8 cellular contexts compared by ENCODE assay signal in genomic region chr20:35664544-35665206, GRCh38. TPM values are rescaled to one million over a fixed set of nuclear protein-coding genes. Genes with fewer than 3 reads are reported as not detected.
DNase-seq lines count a peak whose midpoint lies in the region; ATAC-seq and TF ChIP-seq lines count a peak whose summit lies in the region.

Gene CPNE1, minus strand, starts transcription at chr20:35664900. Its CDS starts 31,977 bp downstream, at chr20:35632923.
Gene RBM12, minus strand, starts transcription at chr20:35664900. Its CDS starts 9,578 bp downstream, at chr20:35655322.

- TF ChIP-seq CTCF in GM12875 (IDR thresholded peaks at IDR 0.05; ENCODE audit: borderline replicate concordance, insufficient read depth, low read depth, low read length) (no peak), heart left ventricle (IDR thresholded peaks at IDR 0.05) (peak in 2 of 12 donors; percentile 2 to 11), transverse colon (IDR thresholded peaks at IDR 0.05) (peak in 2 of 5 experiments; percentile 7 to 10)

- H3K4me3 ChIP-seq in GM12875 (ENCODE audit: low read depth, low read length) (peak within 1 kb of the TSS; percentile 73), heart left ventricle (peak within 1 kb of the TSS; percentile 74 to 95 (median 85)), transverse colon (peak within 1 kb of the TSS; percentile 57 to 87 (median 64))

- H3K27ac ChIP-seq in adipose tissue (ENCODE audit: low read depth, low read length) (peak within 1 kb of the TSS; percentile 91), heart left ventricle (peak within 1 kb of the TSS; percentile 93 to 100 (median 98)), transverse colon (peak within 1 kb of the TSS; percentile 94 to 98 (median 96))

- H3K4me1 ChIP-seq in heart left ventricle: peaks cover 2 to 45% (median 34%) of the 10 kb centered on the region in 12 donors
- peaks cover 15 to 40% (median 38%) of the 10 kb centered on the region in 4 donors for H3K4me1 ChIP-seq in transverse colon

- H3K4me3 Mint-ChIP-seq in T-cell: peak within 1 kb of the TSS; percentile 92 to 95 (median 93)

- H3K9me3 ChIP-seq in heart left ventricle (no peaks in the 10 kb centered on the region), transverse colon (no peaks in the 10 kb centered on the region)

- peaks cover 48 to 50% (median 50%) of the 10 kb centered on the region in 3 donors for H3K4me1 Mint-ChIP-seq in T-cell

- no peak for TF ChIP-seq EP300 in transverse colon (IDR thresholded peaks at IDR 0.05; ENCODE audit: low read depth)

- H3K36me3 ChIP-seq in heart left ventricle: peaks cover 0 to 21% (median 16%) of the 10 kb centered on the region in 9 donors
- peaks cover 0 to 13% (median 3%) of the 10 kb centered on the region in 4 donors for H3K36me3 ChIP-seq in transverse colon

- CTCF ChIA-PET in T-cell (lab: Charles Lee): interaction anchor here in 1 of 2 donors (0.5 to 2.9 kb wide), 3 partner anchors 18 to 49 kb away, joined by 3 to 13 read pairs (median 8); partner anchors contain the start of gene SPAG4

- POLR2A ChIA-PET in T-cell (lab: Charles Lee): interaction anchor here (0.5 to 2.0 kb wide), 8 partner anchors 10 to 253 kb away, joined by 3 to 13 read pairs (median 6); partner anchors contain the start of genes RBM39 (in 2 of the 2) and SPAG4 (in 2 of the 2)

- no peaks in the 10 kb centered on the region for H3K9me3 Mint-ChIP-seq in T-cell

- H3K36me3 Mint-ChIP-seq in T-cell: peaks cover 12% of the 10 kb centered on the region

- H3K27me3 ChIP-seq in heart left ventricle (no peaks in the 10 kb centered on the region), transverse colon (no peaks in the 10 kb centered on the region)

- peak; percentile 85 for ATAC-seq in HG02798 (IDR thresholded peaks at IDR 0.05; ENCODE audit: poor library complexity, unreplicated experiment)
- peak; percentile 81 to 85 (median 83) for ATAC-seq in T-cell (replicated peaks in 1 of 4)
- peak; percentile 88 to 97 (median 96) for ATAC-seq in heart left ventricle

- intact Hi-C loops in heart left ventricle (cut with DNase I): loop anchor here in 9 of 10 donors (1.0 to 10.0 kb wide), 6 partner anchors 47 to 120 kb away; partner anchors contain the start of genes SPAG4 (in 5 of the 9) and ERGIC3 (in 1 of the 9)
- intact Hi-C loops in transverse colon (cut with DNase I; ENCODE audit: low total_unique reads): loop anchor here (2.0 kb wide), 1 partner anchor 48 kb away; no protein-coding TSS in a partner anchor

- 0% methylated on average over 54 to 57 of the region's 57 CpGs for WGBS in adipose tissue, 3 donors
- 0 to 1% (median 1%) methylated on average over 15 to 57 of the region's 57 CpGs for WGBS in heart left ventricle, 4 donors
- 2% methylated on average over 50 of the region's 57 CpGs; no CpG with 5 or more reads in 1 of the 2 donors for WGBS in transverse colon (ENCODE audit: low coverage in 1 of 2), 2 donors

- peak within 1 kb of the TSS; percentile 99 for H3K27ac Mint-ChIP-seq in T-cell

- in situ Hi-C loops in transverse colon (cut with MboI; ENCODE audit: low pct_ligation_motif_present in 1 of 4, low pct_unique_long_range_greater_than_20kb in 1 of 4, low sequenced_read_pairs in 3 of 4): no loop called here

- DNase-seq in NCI-H146 (lab: John Stamatoyannopoulos, UW) (peak; percentile 97), T-cell (peak; percentile 87 to 95 (median 92)), heart left ventricle (peak; percentile 93 to 96 (median 94)), pons (ENCODE audit: low spot score) (peak; percentile 91), transverse colon (peak; percentile 94)

- TF ChIP-seq POLR2A in heart left ventricle (IDR thresholded peaks at IDR 0.05) (peak; percentile 64 to 90), transverse colon (IDR thresholded peaks at IDR 0.05) (peak; percentile 94)

- H3K27me3 Mint-ChIP-seq in T-cell: no peaks in the 10 kb centered on the region

RNA-seq across cellular contexts. Expression of gene CPNE1, which starts in this region (rescaled TPM):
- total RNA-seq in T-cell (100 to 1,000 TPM; 284 to 408 (median 324) TPM), heart left ventricle (10 to 100 TPM; 25.7 to 75.6 (median 56.1) TPM), transverse colon (100 to 1,000 TPM in 3 of 4 donors, 10 to 100 TPM in 1; 67.7 to 225 (median 132) TPM)
- polyA plus RNA-seq in adipose tissue (100 to 1,000 TPM in 2 of 3 donors, 10 to 100 TPM in 1; 79.7 to 146 (median 105) TPM), heart left ventricle (10 to 100 TPM; 37.8 to 55.4 TPM)

RNA-seq across cellular contexts. Expression of gene RBM12, which starts in this region (rescaled TPM):
- 100 to 1,000 TPM in 3 of 5 donors, 10 to 100 TPM in 2; 89.5 to 113 (median 109) TPM for total RNA-seq in T-cell
- polyA plus RNA-seq in adipose tissue: 10 to 100 TPM in 2 of 3 donors, 1 to 10 TPM in 1; 6.4 to 19.5 (median 17.8) TPM
- 10 to 100 TPM; 15.8 to 61.7 (median 44.4) TPM for total RNA-seq in heart left ventricle
- polyA plus RNA-seq in heart left ventricle: 10 to 100 TPM in 1 of 2 donors, 1 to 10 TPM in 1; 7.4 to 26.4 TPM
- total RNA-seq in transverse colon: 10 to 100 TPM; 24.7 to 33.8 (median 29.3) TPM

Comparison
In these comparisons a context has a peak if more than half of its experiments do, and no peak if none do; other contexts are left out.
1. Peak in every context shown above with its lines: DNase-seq, ATAC-seq, H3K4me3 ChIP-seq and H3K27ac ChIP-seq.